Comparison of ENCODE assay signal across 1 cellular context in genomic region chr15:67037694-67038093, GRCh38.
TF ChIP-seq lines count a peak whose summit lies in the region.

No MANE protein-coding gene starts in this region.

TF ChIP-seq in HepG2, 621 proteins besides CTCF, POLR2A, EP300 and RAD21 (continued from another document):
- TF ChIP-seq TRIM22 (IDR thresholded peaks at IDR 0.05), result no peak
- TF ChIP-seq ZNF619 (CRISPR knock-in tag; IDR thresholded peaks at IDR 0.05), result no peak
- no peak for TF ChIP-seq FOXA1 (IDR thresholded peaks at IDR 0.05)
- TF ChIP-seq FOXA1 (CRISPR knock-in tag; IDR thresholded peaks at IDR 0.05), result no peak
